In the genomic region with DNA sequence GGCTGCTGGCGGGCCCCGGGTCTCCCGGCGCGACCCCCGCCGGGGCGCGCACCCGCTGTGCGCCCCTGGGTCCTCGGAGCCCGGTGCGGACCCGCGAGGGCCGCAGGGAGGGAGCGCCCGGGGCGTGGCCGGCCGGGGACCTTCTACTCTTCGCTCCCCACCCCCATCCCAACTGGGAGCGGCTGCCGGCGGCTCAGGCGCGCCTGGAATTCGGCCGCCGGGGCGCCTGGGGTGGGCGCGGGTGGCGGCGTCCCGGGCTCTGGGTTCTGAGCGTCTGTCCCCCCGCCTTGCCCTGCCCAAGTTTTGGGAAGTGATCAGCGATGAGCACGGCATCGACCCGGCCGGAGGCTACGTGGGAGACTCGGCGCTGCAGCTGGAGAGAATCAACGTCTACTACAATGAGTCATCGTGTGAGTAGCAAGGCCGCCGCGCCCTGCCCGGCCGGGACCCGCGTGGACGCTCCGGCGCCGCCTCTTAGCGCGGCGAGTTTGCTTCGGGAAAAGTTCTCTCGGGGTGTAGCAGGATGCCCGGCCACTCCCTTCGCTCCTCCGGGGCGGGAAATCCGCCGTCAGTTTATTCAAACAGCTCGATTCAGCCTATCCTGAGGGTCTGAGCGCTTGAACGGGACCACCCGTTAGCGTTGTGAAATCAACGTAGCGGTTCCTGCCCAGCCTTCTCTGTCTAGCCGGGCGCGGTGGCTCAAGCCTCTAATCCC, we compare ENCODE assay signal across 1 cellular context.
TF ChIP-seq lines count a peak whose summit lies in the region.

No MANE protein-coding gene starts in this region.

TF ChIP-seq in K562, 482 proteins besides CTCF, POLR2A, EP300 and RAD21 (continued from another document):
- peak; percentile 92 for TF ChIP-seq MGA (IDR thresholded peaks at IDR 0.05)
- no peak for TF ChIP-seq TEAD4 (IDR thresholded peaks at IDR 0.05; ENCODE audit: low read length)
- no peak for TF ChIP-seq TEAD4 (CRISPR knock-in tag; IDR thresholded peaks at IDR 0.05; ENCODE audit: borderline replicate concordance)
- no peak for TF ChIP-seq ZNF696 (CRISPR knock-in tag; conservative IDR thresholded peaks at IDR 0.05)
- TF ChIP-seq NFE2L1 (tag; IDR thresholded peaks at IDR 0.05; ENCODE audit: borderline replicate concordance, low read depth) = no peak
- TF ChIP-seq GTF2A2 (tag; IDR thresholded peaks at IDR 0.05) = no peak
- TF ChIP-seq E2F3 (CRISPR knock-in tag; IDR thresholded peaks at IDR 0.05) = no peak
- TF ChIP-seq TEAD1 (CRISPR knock-in tag; IDR thresholded peaks at IDR 0.05) = no peak
- TF ChIP-seq EHMT2 (IDR thresholded peaks at IDR 0.05) = no peak
- no peak for TF ChIP-seq FOXJ3 (CRISPR knock-in tag; IDR thresholded peaks at IDR 0.05)
- TF ChIP-seq HMG20A (CRISPR knock-in tag; conservative IDR thresholded peaks at IDR 0.05) = no peak
- TF ChIP-seq PHF8 (IDR thresholded peaks at IDR 0.05; ENCODE audit: borderline replicate concordance, low read length) = peak; percentile 38; the same call in 1 of the 2 replicates
- peak; percentile 62 for TF ChIP-seq ZNF592 (IDR thresholded peaks at IDR 0.05)
- TF ChIP-seq HES1 (IDR thresholded peaks at IDR 0.05; ENCODE audit: low read depth) = no peak
- TF ChIP-seq, protein P1, sequence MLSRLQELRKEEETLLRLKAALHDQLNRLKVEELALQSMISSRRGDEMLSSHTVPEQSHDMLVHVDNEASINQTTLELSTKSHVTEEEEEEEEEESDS (CRISPR knock-in tag; IDR thresholded peaks at IDR 0.05) = no peak
- TF ChIP-seq ZEB2 (IDR thresholded peaks at IDR 0.05) = no peak
- no peak for TF ChIP-seq HDGF (IDR thresholded peaks at IDR 0.05)
- TF ChIP-seq ZBTB1 (CRISPR knock-in tag; IDR thresholded peaks at IDR 0.05; ENCODE audit: borderline replicate concordance, low read depth) = no peak
- no peak for TF ChIP-seq MXI1 (IDR thresholded peaks at IDR 0.05; ENCODE audit: low read depth, low read length)
- no peak for TF ChIP-seq RBM25 (IDR thresholded peaks at IDR 0.05; ENCODE audit: low read depth, low read length, severe bottlenecking)
- TF ChIP-seq, protein P2, sequence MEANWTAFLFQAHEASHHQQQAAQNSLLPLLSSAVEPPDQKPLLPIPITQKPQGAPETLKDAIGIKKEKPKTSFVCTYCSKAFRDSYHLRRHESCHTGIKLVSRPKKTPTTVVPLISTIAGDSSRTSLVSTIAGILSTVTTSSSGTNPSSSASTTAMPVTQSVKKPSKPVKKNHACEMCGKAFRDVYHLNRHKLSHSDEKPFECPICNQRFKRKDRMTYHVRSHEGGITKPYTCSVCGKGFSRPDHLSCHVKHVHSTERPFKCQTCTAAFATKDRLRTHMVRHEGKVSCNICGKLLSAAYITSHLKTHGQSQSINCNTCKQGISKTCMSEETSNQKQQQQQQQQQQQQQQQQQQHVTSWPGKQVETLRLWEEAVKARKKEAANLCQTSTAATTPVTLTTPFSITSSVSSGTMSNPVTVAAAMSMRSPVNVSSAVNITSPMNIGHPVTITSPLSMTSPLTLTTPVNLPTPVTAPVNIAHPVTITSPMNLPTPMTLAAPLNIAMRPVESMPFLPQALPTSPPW (CRISPR knock-in tag; IDR thresholded peaks at IDR 0.05) = 0 out of 2 replicates have a peak, but pooled peaks have one; percentile 54
- peak; percentile 64; the same call in 1 of the 2 replicates for TF ChIP-seq ZBTB17 (CRISPR knock-in tag; IDR thresholded peaks at IDR 0.05)
- no peak for TF ChIP-seq HNRNPH1 (optimal IDR thresholded peaks at IDR 0.05; ENCODE audit: low read depth, low read length)
- TF ChIP-seq MBD1 (CRISPR knock-in tag; IDR thresholded peaks at IDR 0.05) = no peak
- TF ChIP-seq TARDBP (IDR thresholded peaks at IDR 0.05) = peak; percentile 42; the same call in 1 of the 2 replicates
- TF ChIP-seq, protein P3, sequence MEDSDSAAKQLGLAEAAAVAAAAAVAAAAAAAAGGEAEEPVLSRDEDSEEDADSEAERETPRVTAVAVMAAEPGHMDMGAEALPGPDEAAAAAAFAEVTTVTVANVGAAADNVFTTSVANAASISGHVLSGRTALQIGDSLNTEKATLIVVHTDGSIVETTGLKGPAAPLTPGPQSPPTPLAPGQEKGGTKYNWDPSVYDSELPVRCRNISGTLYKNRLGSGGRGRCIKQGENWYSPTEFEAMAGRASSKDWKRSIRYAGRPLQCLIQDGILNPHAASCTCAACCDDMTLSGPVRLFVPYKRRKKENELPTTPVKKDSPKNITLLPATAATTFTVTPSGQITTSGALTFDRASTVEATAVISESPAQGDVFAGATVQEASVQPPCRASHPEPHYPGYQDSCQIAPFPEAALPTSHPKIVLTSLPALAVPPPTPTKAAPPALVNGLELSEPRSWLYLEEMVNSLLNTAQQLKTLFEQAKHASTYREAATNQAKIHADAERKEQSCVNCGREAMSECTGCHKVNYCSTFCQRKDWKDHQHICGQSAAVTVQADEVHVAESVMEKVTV (CRISPR knock-in tag; IDR thresholded peaks at IDR 0.05) = no peak
- TF ChIP-seq SMAD2 (IDR thresholded peaks at IDR 0.05; ENCODE audit: low read depth, low read length) = no peak
- TF ChIP-seq, protein P4, sequence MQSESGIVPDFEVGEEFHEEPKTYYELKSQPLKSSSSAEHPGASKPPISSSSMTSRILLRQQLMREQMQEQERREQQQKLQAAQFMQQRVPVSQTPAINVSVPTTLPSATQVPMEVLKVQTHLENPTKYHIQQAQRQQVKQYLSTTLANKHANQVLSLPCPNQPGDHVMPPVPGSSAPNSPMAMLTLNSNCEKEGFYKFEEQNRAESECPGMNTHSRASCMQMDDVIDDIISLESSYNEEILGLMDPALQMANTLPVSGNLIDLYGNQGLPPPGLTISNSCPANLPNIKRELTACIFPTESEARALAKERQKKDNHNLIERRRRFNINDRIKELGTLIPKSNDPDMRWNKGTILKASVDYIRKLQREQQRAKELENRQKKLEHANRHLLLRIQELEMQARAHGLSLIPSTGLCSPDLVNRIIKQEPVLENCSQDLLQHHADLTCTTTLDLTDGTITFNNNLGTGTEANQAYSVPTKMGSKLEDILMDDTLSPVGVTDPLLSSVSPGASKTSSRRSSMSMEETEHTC (IDR thresholded peaks at IDR 0.05) = no peak
- peak; percentile 66; the same call in 1 of the 2 replicates for TF ChIP-seq SMARCA4 (IDR thresholded peaks at IDR 0.05)
- TF ChIP-seq MAFG (tag; conservative IDR thresholded peaks at IDR 0.05) = no peak
- TF ChIP-seq HDAC1 (IDR thresholded peaks at IDR 0.05) = peak in 1 of 2 experiments; percentile 82; a peak in 2 of 4 replicates
- peak; percentile 58 to 66; a peak in 3 of 4 replicates for TF ChIP-seq NRF1 (conservative IDR thresholded peaks at IDR 0.05 in 1 of 2, IDR thresholded peaks at IDR 0.05 in 1 of 2)
- TF ChIP-seq BACH1 (tag; IDR thresholded peaks at IDR 0.05) = no peak
